In genomic region chr2:120239488-120240287, GRCh38 we compare ENCODE assay signal across 9 cellular contexts. TPM values are rescaled to one million over a fixed set of nuclear protein-coding genes. Genes with fewer than 3 reads are reported as not detected.
DNase-seq lines count a peak whose midpoint lies in the region; ATAC-seq, FAIRE-seq and TF ChIP-seq lines count a peak whose summit lies in the region.
"Had no signal": no experiment of that assay in that cellular context is flagged by ENCODE, and none has a peak within 500 bp of the region (broad histone marks: within the 10 kb centered on the region; RNA-seq: fewer than 3 reads in every experiment).

No MANE protein-coding gene starts in this region.

- TF ChIP-seq POLR2A in GM12891 (IDR thresholded peaks at IDR 0.05; ENCODE audit: low read depth, low read length): no peak

- ATAC-seq in HG02763 (IDR thresholded peaks at IDR 0.05; ENCODE audit: unreplicated experiment) (no peak), GM18868 (IDR thresholded peaks at IDR 0.05; ENCODE audit: unreplicated experiment) (no peak)

- no peaks in the 10 kb centered on the region for H3K27me3 ChIP-seq in adipocyte (replicated peaks; ENCODE audit: control insufficient read depth, insufficient read depth, low read length)

- no peak overlapping the region for H3K4me3 ChIP-seq in adipocyte (ENCODE audit: low read length)

- intact Hi-C loops in cardiac septum (cut with DNase I): no loop called here

- DNase-seq in GM04504 (ENCODE audit: low read depth) (peak; percentile 76), adipocyte (ENCODE audit: low read depth) (peak; percentile 72), cardiac septum (ENCODE audit: low spot score) (peak; percentile 78), renal cortical epithelial cell (ENCODE audit: low read depth) (peak; percentile 89), NCI-H2107 treated with DMSO at 0.1 percent for 48 hours (lab: John Stamatoyannopoulos, UW; ENCODE audit: unreplicated experiment) (no peak), GM12891 (ENCODE audit: insufficient read length, low spot score) (no peak)
- DNase-seq: naive B cell had no signal

- H3K9me3 ChIP-seq in adipocyte (ENCODE audit: control insufficient read depth, low read length): no peaks in the 10 kb centered on the region

- no peak overlapping the region for H3K9ac ChIP-seq in adipocyte (ENCODE audit: low read length)

- no peaks in the 10 kb centered on the region for H3K36me3 ChIP-seq in adipocyte (ENCODE audit: control insufficient read depth, insufficient read depth, low read length, severe bottlenecking)

- FAIRE-seq in GM12891 (lab: Jason Lieb, UNC): no peak

- H3K4me1 ChIP-seq in adipocyte (ENCODE audit: control insufficient read depth, insufficient read depth, low read length): peaks cover 21% of the 10 kb centered on the region

TF ChIP-seq in GM12891, 5 proteins besides CTCF, POLR2A, EP300 and RAD21:
- TF ChIP-seq POU2F2 (IDR thresholded peaks at IDR 0.05; ENCODE audit: low read depth, low read length) (no peak), PAX5 (IDR thresholded peaks at IDR 0.05; ENCODE audit: insufficient read depth, low read length, severe bottlenecking) (no peak), SPI1 (IDR thresholded peaks at IDR 0.05; ENCODE audit: low read depth, low read length) (no peak), POLR2AphosphoS5 (IDR thresholded peaks at IDR 0.05; ENCODE audit: low read depth, low read length) (no peak), TAF1 (IDR thresholded peaks at IDR 0.05; ENCODE audit: low read depth, low read length) (no peak)
TF ChIP-seq in GM12891: peak in this region for 0.

RNA-seq across cellular contexts. Expression of gene RALB, which starts 13.0 kb away (rescaled TPM):
- 49.9 TPM for total RNA-seq in cardiac septum
- 84.0 and 108 TPM in 2 replicates for total RNA-seq in renal cortical epithelial cell
- polyA plus RNA-seq in GM12891 (2012; ENCODE audit: low read depth, missing spikeins): 48.0 TPM

RNA-seq across cellular contexts. Expression of gene TMEM185B, which starts 16.5 kb away (rescaled TPM):
- total RNA-seq in cardiac septum: 22.7 TPM
- 39.6 and 54.2 TPM in 2 replicates for total RNA-seq in renal cortical epithelial cell
- polyA plus RNA-seq in GM12891 (2012; ENCODE audit: low read depth, missing spikeins): 6.5 TPM

Comparison
In these comparisons a context has a peak if more than half of its experiments do, and no peak if none do; other contexts are left out.
1. DNase-seq: peak in GM04504 (single experiment), adipocyte (single experiment), cardiac septum (single experiment) and renal cortical epithelial cell (single experiment); none in NCI-H2107 treated with DMSO at 0.1 percent for 48 hours (single experiment) and GM12891 (single experiment).